In the genomic region with DNA sequence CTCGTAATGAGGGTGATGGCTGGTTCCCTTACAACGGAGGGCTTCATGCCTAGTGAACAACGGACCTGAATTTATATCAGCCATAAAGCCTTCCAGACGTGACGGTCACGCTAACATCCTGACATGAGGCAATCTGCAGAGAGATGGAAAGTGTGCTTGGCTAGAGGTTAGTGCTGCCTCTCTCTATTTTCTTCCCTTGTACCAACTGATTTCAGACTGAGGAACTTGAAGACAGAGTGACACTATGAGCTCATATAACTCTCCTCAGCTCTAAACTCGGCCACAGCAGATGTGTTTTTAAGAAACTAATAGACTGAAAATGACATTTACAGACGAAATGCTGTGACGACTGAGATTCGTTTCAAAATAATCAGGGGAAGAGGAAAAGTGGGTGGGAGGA, we compare ENCODE assay signal across 11 cellular contexts.
DNase-seq lines count a peak whose midpoint lies in the region; ATAC-seq, FAIRE-seq and TF ChIP-seq lines count a peak whose summit lies in the region.
"Had no signal": no experiment of that assay in that cellular context is flagged by ENCODE, and none has a peak within 500 bp of the region (broad histone marks: within the 10 kb centered on the region; RNA-seq: fewer than 3 reads in every experiment).

No MANE protein-coding gene starts in this region.

- no peaks in the 10 kb centered on the region for H3K27me3 ChIP-seq in BJ (ENCODE audit: control insufficient read depth, insufficient read depth, low read length)
- H3K27me3 ChIP-seq in K562 (ENCODE audit: control insufficient read depth in 2 of 2, insufficient read depth in 2 of 2, low read length in 2 of 2): no peaks in the 10 kb centered on the region

- H3K9me3 Mint-ChIP-seq in natural killer cell: no peaks in the 10 kb centered on the region
- no peaks in the 10 kb centered on the region for H3K9me3 Mint-ChIP-seq in activated naive CD4-positive, alpha-beta T cell treated with anti-CD3 and anti-CD28 coated beads for 36 hours

- H3K36me3 ChIP-seq in BJ (ENCODE audit: control insufficient read depth, insufficient read depth, low read length): no peaks in the 10 kb centered on the region
- no peaks in the 10 kb centered on the region for H3K36me3 ChIP-seq in K562 (ENCODE audit: control insufficient read depth, insufficient read depth, low read length)

- H3K4me1 Mint-ChIP-seq in natural killer cell: peaks cover 35 to 49% of the 10 kb centered on the region in 2 donors
- H3K4me1 Mint-ChIP-seq in activated naive CD4-positive, alpha-beta T cell treated with anti-CD3 and anti-CD28 coated beads for 36 hours (ENCODE audit: low read depth): peaks cover 24% of the 10 kb centered on the region

- peak overlapping the region; percentile 1 to 19; a peak in 1 of 4 replicates for H3K9ac ChIP-seq in K562 (ENCODE audit: insufficient read depth in 1 of 2, low read depth in 2 of 2, low read length in 2 of 2)

- H3K4me3 ChIP-seq in BJ (ENCODE audit: low read depth, low read length): peak overlapping the region; percentile 3; the same call in 1 of the 2 replicates
- H3K4me3 ChIP-seq in K562: no peak overlapping the region

- peak overlapping the region; percentile 50 for H3K4me2 ChIP-seq in K562 (ENCODE audit: insufficient read depth, low read length)

- ATAC-seq in K562: no peak
- ATAC-seq in natural killer cell: no peak

- DNase-seq in BJ (ENCODE audit: low read depth) (peak; percentile 54), GM19239 (ENCODE audit: insufficient read length, low spot score) (no peak), K562 (ENCODE audit: extremely low read depth in 1 of 4, low spot score in 3 of 4) (no peak), natural killer cell (no peak), NCI-H1930 (lab: John Stamatoyannopoulos, UW) (no peak), caudate nucleus (lab: John Stamatoyannopoulos, UW) (no peak), GM20000 (ENCODE audit: low spot score) (no peak)
- DNase-seq in activated naive CD4-positive, alpha-beta T cell treated with anti-CD3 and anti-CD28 coated beads for 36 hours: no peak
- DNase-seq: activated CD8-positive, alpha-beta memory T cell treated with anti-CD3 and anti-CD28 coated beads for 24 hours; NCI-H146; SIG-M5 had no signal

- TF ChIP-seq CTCF in BJ (IDR thresholded peaks at IDR 0.05; ENCODE audit: insufficient read depth, low read depth, low read length) (no peak), K562 (IDR thresholded peaks at IDR 0.05 in 2 of 3, conservative IDR thresholded peaks at IDR 0.05 in 1 of 3; ENCODE audit: insufficient read depth in 2 of 3, low read depth in 1 of 3, low read length in 3 of 3) (no peak), natural killer cell (IDR thresholded peaks at IDR 0.05) (no peak), GM20000 (IDR thresholded peaks at IDR 0.05; ENCODE audit: extremely low read depth, missing control alignments) (no peak)

- no peaks in the 10 kb centered on the region for H3K36me3 Mint-ChIP-seq in natural killer cell
- H3K36me3 Mint-ChIP-seq in activated naive CD4-positive, alpha-beta T cell treated with anti-CD3 and anti-CD28 coated beads for 36 hours (ENCODE audit: low read depth): peaks cover 1% of the 10 kb centered on the region

- no peak for TF ChIP-seq POLR2A in K562 (conservative IDR thresholded peaks at IDR 0.05)

- H3K4me1 ChIP-seq in K562 (replicated peaks in 1 of 2; ENCODE audit: control insufficient read depth in 2 of 2, insufficient read depth in 2 of 2, low read length in 2 of 2): peaks cover 46 to 65% of the 10 kb centered on the region in 2 experiments

- BruUV-seq in K562 (replicated peaks; lab: Mats Ljungman, UMichigan): no TSS peak

- H3K9me1 ChIP-seq in K562 (ENCODE audit: control insufficient read depth, insufficient read depth, low read length): no peaks in the 10 kb centered on the region

- H4K20me1 ChIP-seq in K562 (replicated peaks; ENCODE audit: control insufficient read depth, insufficient read depth, low read length): no peaks in the 10 kb centered on the region

- H3K27me3 Mint-ChIP-seq in natural killer cell (ENCODE audit: low read depth in 2 of 2): no peaks in the 10 kb centered on the region
- H3K27me3 Mint-ChIP-seq in activated naive CD4-positive, alpha-beta T cell treated with anti-CD3 and anti-CD28 coated beads for 36 hours (ENCODE audit: low read depth): peaks cover 6% of the 10 kb centered on the region

- in situ Hi-C loops in K562 (cut with MboI): no loop called here

- peak overlapping the region; percentile 87 to 96 for H3K27ac Mint-ChIP-seq in natural killer cell
- no peak overlapping the region for H3K27ac Mint-ChIP-seq in activated naive CD4-positive, alpha-beta T cell treated with anti-CD3 and anti-CD28 coated beads for 36 hours

- no peaks in the 10 kb centered on the region for H3K9me3 ChIP-seq in K562 (replicated peaks; ENCODE audit: control insufficient read depth, insufficient read depth, low read depth, low read length)

- 34% methylated on average over 10 of the region's 10 CpGs for WGBS in K562 (ENCODE audit: insufficient coverage, low coverage, missing lambda C conversion rate)

- CTCF ChIA-PET in BJ (lab: Yijun Ruan, JAX) (interaction anchor here (0.6 to 0.8 kb wide), 2 partner anchors 11 to 38 kb away, joined by 3 to 6 read pairs; no protein-coding TSS in a partner anchor), K562 (lab: Yijun Ruan, JAX; ENCODE audit: low intra/inter-chr PET ratio) (no interaction called here)
- CTCF ChIA-PET in activated naive CD4-positive, alpha-beta T cell treated with anti-CD3 and anti-CD28 coated beads for 36 hours (lab: Charles Lee): interaction anchor here (0.5 to 1.8 kb wide), 3 partner anchors 11 to 476 kb away, joined by 3 to 6 read pairs (median 5); partner anchors contain the start of gene LSG1

- H2AFZ ChIP-seq in K562 (ENCODE audit: low read depth, low read length): peak overlapping the region; percentile 65

- FAIRE-seq in GM19239 (lab: Jason Lieb, UNC): peak; percentile 75
- no peak for FAIRE-seq in K562 (lab: Jason Lieb, UNC)

- peaks cover 11% of the 10 kb centered on the region; the same call in 1 of the 3 replicates for H3K79me2 ChIP-seq in K562 (ENCODE audit: control insufficient read depth, insufficient read depth, low read length)

- POLR2A ChIA-PET in BJ (lab: Charles Lee): no interaction called here
- POLR2A ChIA-PET in K562 (lab: Yijun Ruan, JAX): interaction anchor here (0.7 to 1.4 kb wide), 3 partner anchors 13 to 299 kb away, joined by 3 read pairs; no protein-coding TSS in a partner anchor

- intact Hi-C loops in K562 (cut with micrococcal nuclease): no loop called here
- intact Hi-C loops in natural killer cell (cut with micrococcal nuclease): no loop called here
- intact Hi-C loops in activated naive CD4-positive, alpha-beta T cell treated with anti-CD3 and anti-CD28 coated beads for 36 hours (cut with micrococcal nuclease): no loop called here

- TF ChIP-seq RAD21 in K562 (CRISPR knock-in tag; conservative IDR thresholded peaks at IDR 0.05 in 1 of 2, IDR thresholded peaks at IDR 0.05 in 1 of 2): no peak; a peak in 1 of 4 replicates

- peak overlapping the region; percentile 90 for H3K4me3 Mint-ChIP-seq in natural killer cell
- H3K4me3 Mint-ChIP-seq in activated naive CD4-positive, alpha-beta T cell treated with anti-CD3 and anti-CD28 coated beads for 36 hours: no peak overlapping the region

- no peak for TF ChIP-seq EP300 in K562 (IDR thresholded peaks at IDR 0.05; ENCODE audit: low read length)

- H3K27ac ChIP-seq in K562 (ENCODE audit: extremely low read depth, low read depth, low read length) (peak overlapping the region; percentile 17; the same call in 2 of the 3 replicates), caudate nucleus (ENCODE audit: low read depth, low read length) (no peak overlapping the region)

TF ChIP-seq in K562, 482 proteins besides CTCF, POLR2A, EP300 and RAD21:
- TF ChIP-seq ZNF280B (CRISPR knock-in tag; IDR thresholded peaks at IDR 0.05): no peak
- TF ChIP-seq ATF7 (IDR thresholded peaks at IDR 0.05): 0 out of 2 replicates have a peak, but pooled peaks have one; percentile 22
- no peak for TF ChIP-seq ZNF146 (CRISPR knock-in tag; IDR thresholded peaks at IDR 0.05; ENCODE audit: unreplicated experiment)
- no peak for TF ChIP-seq CREBBP (IDR thresholded peaks at IDR 0.05; ENCODE audit: low read depth, low read length)
- TF ChIP-seq GTF2E2 (tag; IDR thresholded peaks at IDR 0.05): no peak
- TF ChIP-seq THAP12 (CRISPR knock-in tag; IDR thresholded peaks at IDR 0.05): no peak
